In genomic region chr18:68431922-68432198, GRCh38 we compare ENCODE assay signal across 30 cellular contexts.
"Had no signal": no experiment of that assay in that cellular context is flagged by ENCODE, and none has a peak within 500 bp of the region (broad histone marks: within the 10 kb centered on the region; RNA-seq: fewer than 3 reads in every experiment).

No MANE protein-coding gene starts in this region.

- ATAC-seq: heart right ventricle; left lobe of liver; lower lobe of right lung; mucosa of descending colon; stimulated activated naive B cell treated with anti-CD40 and anti-IgM and Interleukin-4, amounts not matched to agents 10 μg/mL and 1 μg/mL and 100 μg/mL, for 72 hours had no signal

- H3K4me1 ChIP-seq: ascending aorta, heart right ventricle, lower lobe of right lung, tibial nerve had no signal

- H3K27me3 Mint-ChIP-seq: activated CD4-positive, alpha-beta memory T cell treated with anti-CD3 and anti-CD28 coated beads, Interleukin-2, amount 10 ng/mL, durations not matched to agents 7 days and 5 days; activated CD4-positive, alpha-beta T cell treated with anti-CD3 and anti-CD28 coated beads, Interleukin-2, amount 10 ng/mL, durations not matched to agents 24 days and 14 days; activated naive CD4-positive, alpha-beta T cell treated with anti-CD3 and anti-CD28 coated beads, Interleukin-2, amount 10 ng/mL, durations not matched to agents 7 days and 5 days; activated T-cell treated with anti-CD3 and anti-CD28 coated beads, Interleukin-2, amount 50 U/mL, for 24 hours; progenitor cell of endocrine pancreas; stimulated activated naive B cell treated with anti-CD40 and anti-IgM and Interleukin-4, amounts not matched to agents 10 μg/mL and 1 μg/mL and 100 μg/mL, for 72 hours had no signal

- H3K9me3 Mint-ChIP-seq: endodermal cell had no signal

- H3K36me3 ChIP-seq: ascending aorta, brain microvascular endothelial cell, esophagus squamous epithelium, heart right ventricle, lower lobe of right lung, neutrophil, ovary, tibial nerve had no signal

- H3K4me3 ChIP-seq: ascending aorta, esophagus squamous epithelium, heart right ventricle, lower lobe of right lung, mucosa of descending colon, ovary, tibial nerve had no signal

- H3K4me1 Mint-ChIP-seq: endodermal cell; stimulated activated naive B cell treated with anti-CD40 and anti-IgM and Interleukin-4, amounts not matched to agents 10 μg/mL and 1 μg/mL and 100 μg/mL, for 72 hours had no signal

- H3K4me3 Mint-ChIP-seq: activated CD4-positive, alpha-beta memory T cell treated with anti-CD3 and anti-CD28 coated beads, Interleukin-2, amount 10 ng/mL, durations not matched to agents 7 days and 5 days; activated CD4-positive, alpha-beta T cell treated with anti-CD3 and anti-CD28 coated beads, Interleukin-2, amount 10 ng/mL, durations not matched to agents 24 days and 14 days; activated naive CD4-positive, alpha-beta T cell treated with anti-CD3 and anti-CD28 coated beads, Interleukin-2, amount 10 ng/mL, durations not matched to agents 7 days and 5 days; activated naive CD8-positive, alpha-beta T cell treated with anti-CD3 and anti-CD28 coated beads, Interleukin-2, amount 10 ng/mL, durations not matched to agents 7 days and 5 days; activated T-cell treated with anti-CD3 and anti-CD28 coated beads, Interleukin-2, amount 50 U/mL, for 24 hours; endodermal cell; nephron; stimulated activated naive B cell treated with anti-CD40 and anti-IgM and Interleukin-4, amounts not matched to agents 10 μg/mL and 1 μg/mL and 100 μg/mL, for 72 hours had no signal

- FAIRE-seq: small intestine, urothelium cell line had no signal

- H3K27ac ChIP-seq: ascending aorta, esophagus squamous epithelium, heart right ventricle, lower lobe of right lung, neutrophil, ovary, tibial nerve had no signal

- DNase-seq: activated CD4-positive, alpha-beta memory T cell treated with anti-CD3 and anti-CD28 coated beads, Interleukin-2, amount 10 ng/mL, durations not matched to agents 7 days and 5 days; activated CD4-positive, alpha-beta T cell treated with anti-CD3 and anti-CD28 coated beads, Interleukin-2, amount 10 ng/mL, durations not matched to agents 24 days and 14 days; activated CD4-positive, CD25-positive, alpha-beta regulatory T cell treated with anti-CD3 and anti-CD28 coated beads, Interleukin-2, amount 50 U/mL, for 72 hours; activated CD8-positive, alpha-beta memory T cell treated with anti-CD3 and anti-CD28 coated beads, Interleukin-2, amount 50 U/mL, for 48 hours; activated gamma-delta T cell; activated naive CD4-positive, alpha-beta T cell treated with anti-CD3 and anti-CD28 coated beads, Interleukin-2, amount 10 ng/mL, durations not matched to agents 7 days and 5 days; activated naive CD8-positive, alpha-beta T cell treated with anti-CD3 and anti-CD28 coated beads, Interleukin-2, amount 10 ng/mL, durations not matched to agents 7 days and 5 days; activated T-cell treated with anti-CD3 and anti-CD28 coated beads, Interleukin-2, amount 50 U/mL, for 24 hours; brain microvascular endothelial cell; caudate nucleus; esophagus squamous epithelium; foreskin melanocyte; heart right ventricle; lower lobe of right lung; mucosa of descending colon; ovary; small intestine; stimulated activated CD4-positive, alpha-beta T cell treated with anti-CD3 and anti-CD28 coated beads, Interleukin-1b, Interleukin-23, amount 100 ng/mL, for 48 hours; stimulated activated CD4-positive, alpha-beta T cell treated with anti-CD3 and anti-CD28 coated beads, Interleukin-4, amount 100 ng/mL, for 4 hours; stimulated activated CD8-positive, alpha-beta memory T cell treated with anti-CD3 and anti-CD28 coated beads, Interleukin-4, amount 100 ng/mL, for 48 hours; stimulated activated naive B cell treated with anti-CD40 and anti-IgM and Interleukin-4, amounts not matched to agents 10 μg/mL and 1 μg/mL and 100 μg/mL, for 72 hours; T-helper 2 cell had no signal

- H3K9me3 ChIP-seq: ascending aorta, esophagus squamous epithelium, lower lobe of right lung, mucosa of descending colon, neutrophil, ovary, tibial nerve had no signal

- H3K27ac Mint-ChIP-seq: activated CD4-positive, alpha-beta memory T cell treated with anti-CD3 and anti-CD28 coated beads, Interleukin-2, amount 10 ng/mL, durations not matched to agents 7 days and 5 days; activated CD4-positive, alpha-beta T cell treated with anti-CD3 and anti-CD28 coated beads, Interleukin-2, amount 10 ng/mL, durations not matched to agents 24 days and 14 days; activated naive CD4-positive, alpha-beta T cell treated with anti-CD3 and anti-CD28 coated beads, Interleukin-2, amount 10 ng/mL, durations not matched to agents 7 days and 5 days; activated naive CD8-positive, alpha-beta T cell treated with anti-CD3 and anti-CD28 coated beads, Interleukin-2, amount 10 ng/mL, durations not matched to agents 7 days and 5 days; activated T-cell treated with anti-CD3 and anti-CD28 coated beads, Interleukin-2, amount 50 U/mL, for 24 hours; endodermal cell; nephron; stimulated activated naive B cell treated with anti-CD40 and anti-IgM and Interleukin-4, amounts not matched to agents 10 μg/mL and 1 μg/mL and 100 μg/mL, for 72 hours had no signal

- H3K36me3 Mint-ChIP-seq: activated naive CD4-positive, alpha-beta T cell treated with anti-CD3 and anti-CD28 coated beads, Interleukin-2, amount 10 ng/mL, durations not matched to agents 7 days and 5 days; activated naive CD8-positive, alpha-beta T cell treated with anti-CD3 and anti-CD28 coated beads, Interleukin-2, amount 10 ng/mL, durations not matched to agents 7 days and 5 days; stimulated activated naive B cell treated with anti-CD40 and anti-IgM and Interleukin-4, amounts not matched to agents 10 μg/mL and 1 μg/mL and 100 μg/mL, for 72 hours had no signal

- H3K27me3 ChIP-seq: ascending aorta, brain microvascular endothelial cell, esophagus squamous epithelium, heart right ventricle, neutrophil, ovary, tibial nerve had no signal
